In the genomic region with DNA sequence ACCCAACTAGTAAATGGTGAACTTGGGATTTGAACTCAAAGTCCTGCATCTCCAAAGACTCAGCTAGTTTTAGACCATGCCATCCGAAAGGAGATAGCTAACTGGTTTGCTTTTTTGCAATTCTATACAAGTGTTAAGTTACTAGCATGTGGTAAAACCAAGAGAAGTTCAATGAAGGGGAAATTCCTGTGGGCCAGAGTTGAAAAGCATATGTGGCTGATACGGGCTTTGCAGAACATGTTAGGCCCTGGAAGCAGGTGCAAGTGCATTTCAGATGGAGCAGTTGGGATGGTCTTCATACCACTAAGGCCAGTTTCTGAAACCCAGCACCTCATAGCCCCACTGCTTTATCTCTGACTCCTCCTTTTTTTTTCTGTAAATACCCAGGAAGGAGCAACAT, we compare ENCODE assay signal across 29 cellular contexts.
"Had no signal": no experiment of that assay in that cellular context is flagged by ENCODE, and none has a peak within 500 bp of the region (broad histone marks: within the 10 kb centered on the region; RNA-seq: fewer than 3 reads in every experiment).

No MANE protein-coding gene starts in this region.

- H3K27me3 ChIP-seq: adrenal gland, ascending aorta, esophagus squamous epithelium, gastroesophageal sphincter, heart left ventricle, left lung, sigmoid colon, upper lobe of left lung had no signal

- H3K27me3 Mint-ChIP-seq: progenitor cell of endocrine pancreas, T-helper 17 cell had no signal

- H3K4me1 ChIP-seq: adrenal gland, ascending aorta, gastroesophageal sphincter, left lung, sigmoid colon, upper lobe of left lung had no signal

- H3K36me3 Mint-ChIP-seq: activated naive CD8-positive, alpha-beta T cell; mesothelial cell of epicardium; natural killer cell treated with Interleukin-12 subunit alpha and Interleukin-12 subunit beta and Interleukin-15 and Interleukin-18, amount 100 ng/mL, for 72 hours had no signal

- H3K4me1 Mint-ChIP-seq: activated B cell treated with CpG ODN at 0.5 μM for 24 hours, T-helper 17 cell had no signal

- H3K9me3 ChIP-seq: adrenal gland, ascending aorta, esophagus squamous epithelium, gastroesophageal sphincter, left lung, sigmoid colon, thoracic aorta, upper lobe of left lung had no signal

- H3K4me3 ChIP-seq: adrenal gland, ascending aorta, coronary artery, esophagus squamous epithelium, gastroesophageal sphincter, heart left ventricle, left lung, sigmoid colon, thoracic aorta, upper lobe of left lung had no signal

- H3K36me3 ChIP-seq: adrenal gland, ascending aorta, esophagus squamous epithelium, gastroesophageal sphincter, heart left ventricle, left lung, sigmoid colon, thoracic aorta, upper lobe of left lung had no signal

- H3K27ac Mint-ChIP-seq: activated B cell treated with CpG ODN at 0.5 μM for 24 hours; activated naive CD8-positive, alpha-beta T cell; activated T-helper 2 cell treated with anti-CD3 and anti-CD28 coated beads, Interferon-gamma antibody, Interleukin-2, Interleukin-4, amounts not matched to agents 10 μg/mL and 5 μg/mL and 100 μg/mL, durations not matched to agents 14 hours and 24 hours and 36 hours; endodermal cell; mesothelial cell of epicardium; natural killer cell treated with Interleukin-12 subunit alpha and Interleukin-12 subunit beta and Interleukin-15 and Interleukin-18, amount 100 ng/mL, for 72 hours; progenitor cell of endocrine pancreas; T-helper 17 cell had no signal

- DNase-seq: activated B cell treated with CpG ODN at 0.5 μM for 24 hours; activated CD4-positive, alpha-beta T cell treated with anti-CD3 and anti-CD28 coated beads for 4 hours; activated CD4-positive, alpha-beta T cell treated with anti-CD3 and anti-CD28 coated beads, Interleukin-2, amount 50 U/mL, for 48 hours; activated CD8-positive, alpha-beta memory T cell treated with anti-CD3 and anti-CD28 coated beads, Interleukin-2, amount 50 U/mL, for 48 hours; activated naive CD4-positive, alpha-beta T cell; activated T-cell treated with anti-CD3 and anti-CD28 coated beads, Interleukin-2, amount 50 U/mL, for 4 hours; adrenal gland; endodermal cell; esophagus squamous epithelium; kidney; left lung; mammary epithelial cell; retina; sigmoid colon; stimulated activated CD4-positive, alpha-beta T cell treated with anti-CD3 and anti-CD28 coated beads, Interleukin-2, amount 100 ng/mL, for 48 hours; stimulated activated CD8-positive, alpha-beta memory T cell treated with anti-CD3 and anti-CD28 coated beads, Interleukin-4, amount 100 ng/mL, for 48 hours; stimulated activated naive CD4-positive, alpha-beta T cell; T-helper 17 cell; upper lobe of left lung had no signal

- H3K4me3 Mint-ChIP-seq: activated B cell treated with CpG ODN at 0.5 μM for 24 hours; activated naive CD8-positive, alpha-beta T cell; activated T-cell treated with anti-CD3 and anti-CD28 coated beads, Interleukin-2, amount 50 U/mL, for 4 hours; endodermal cell; mesothelial cell of epicardium; natural killer cell treated with Interleukin-12 subunit alpha and Interleukin-12 subunit beta and Interleukin-15 and Interleukin-18, amount 100 ng/mL, for 72 hours; T-helper 17 cell had no signal

- H3K27ac ChIP-seq: adrenal gland, ascending aorta, coronary artery, esophagus squamous epithelium, gastroesophageal sphincter, left lung, sigmoid colon, thoracic aorta, upper lobe of left lung had no signal

- H3K9me3 Mint-ChIP-seq: activated B cell treated with CpG ODN at 0.5 μM for 24 hours; activated T-cell treated with anti-CD3 and anti-CD28 coated beads, Interleukin-2, amount 50 U/mL, for 4 hours; activated T-helper 2 cell treated with anti-CD3 and anti-CD28 coated beads, Interferon-gamma antibody, Interleukin-2, Interleukin-4, amounts not matched to agents 10 μg/mL and 5 μg/mL and 100 μg/mL, durations not matched to agents 14 hours and 24 hours and 36 hours; endodermal cell had no signal
